14 cellular contexts compared by ENCODE assay signal in genomic region chr1:38076038-38076437, GRCh38. TPM values are rescaled to one million over a fixed set of nuclear protein-coding genes. Genes with fewer than 3 reads are reported as not detected.
DNase-seq lines count a peak whose midpoint lies in the region; ATAC-seq, FAIRE-seq and TF ChIP-seq lines count a peak whose summit lies in the region.
"Had no signal": no experiment of that assay in that cellular context is flagged by ENCODE, and none has a peak within 500 bp of the region (broad histone marks: within the 10 kb centered on the region; RNA-seq: fewer than 3 reads in every experiment).

No MANE protein-coding gene starts in this region.

- H3K9me2 ChIP-seq in OCI-LY7 (ENCODE audit: insufficient read depth, low read length), result no peaks in the 10 kb centered on the region

- H3K27me3 ChIP-seq in H7 (ENCODE audit: control insufficient read depth, insufficient read depth, low read length), result no peaks in the 10 kb centered on the region; the same call in 1 of the 2 replicates
- no peaks in the 10 kb centered on the region for H3K27me3 ChIP-seq in H1 (replicated peaks in 1 of 4; ENCODE audit: control insufficient read depth in 3 of 4, extremely low read depth in 1 of 4, insufficient read depth in 3 of 4, low read length in 3 of 4)

- H3K79me2 ChIP-seq in OCI-LY7 (ENCODE audit: insufficient read depth, low read depth, low read length), result no peaks in the 10 kb centered on the region
- H3K79me2 ChIP-seq in H1 (ENCODE audit: control insufficient read depth in 1 of 2, insufficient read depth in 2 of 2, low read length in 2 of 2), result no peaks in the 10 kb centered on the region

- H2AK5ac ChIP-seq in H1 (ENCODE audit: low read depth, low read length), result no peak overlapping the region

- POLR2A ChIA-PET in OCI-LY7 (lab: Charles Lee) (no interaction called here), H1 (lab: Charles Lee; ENCODE audit: partially characterized antibody) (interaction anchor here (1.0 to 2.0 kb wide), 8 partner anchors 9 to 29 kb away, joined by 3 to 7 read pairs (median 3); partner anchors contain the start of gene POU3F1)

- TF ChIP-seq CTCF in OCI-LY7 (conservative IDR thresholded peaks at IDR 0.05; ENCODE audit: low read length), result no peak
- TF ChIP-seq CTCF in H1 (IDR thresholded peaks at IDR 0.05; ENCODE audit: control extremely low read depth in 1 of 3, insufficient read depth in 1 of 3, low read depth in 1 of 3, low read length in 3 of 3), result no peak

- H3K4me2 ChIP-seq in OCI-LY7 (ENCODE audit: low read length) (no peak overlapping the region), H1 (ENCODE audit: insufficient read depth in 1 of 2, low read depth in 2 of 2, low read length in 2 of 2) (peak overlapping the region in 1 of 2 experiments; percentile 40; a peak in 1 of 4 replicates)

- H3K9me3 ChIP-seq in OCI-LY7 (ENCODE audit: low read length) (no peaks in the 10 kb centered on the region), H1 (ENCODE audit: insufficient read depth in 2 of 2, low read depth in 1 of 2, low read length in 1 of 2) (no peaks in the 10 kb centered on the region)

- no peak overlapping the region for H3K9ac ChIP-seq in H1 (replicated peaks in 1 of 4; ENCODE audit: extremely low read depth in 1 of 4, low read depth in 3 of 4, low read length in 3 of 4)

- peak; percentile 83 for FAIRE-seq in H1 (lab: Jason Lieb, UNC)
- FAIRE-seq: HTR-8/SVneo had no signal

- no peak for ATAC-seq in GM21381 (IDR thresholded peaks at IDR 0.05; ENCODE audit: unreplicated experiment)
- no peak for ATAC-seq in GM18873 (IDR thresholded peaks at IDR 0.05; ENCODE audit: low FRiP score, unreplicated experiment)

- 63% methylated on average over 6 of the region's 6 CpGs; no CpG with 5 or more reads in 1 of the 2 experiments for WGBS in H1 (ENCODE audit: extremely low coverage in 1 of 2, insufficient coverage in 1 of 2, insufficient read length in 1 of 2, insufficient replicate concordance in 2 of 2, low coverage in 1 of 2, low lambda C conversion rate in 2 of 2, missing lambda C conversion rate in 1 of 2), 2 experiments

- no peak overlapping the region for H2BK120ac ChIP-seq in H1 (replicated peaks; ENCODE audit: low read depth, low read length)

- H2AFZ ChIP-seq in OCI-LY7 (ENCODE audit: low read length), result no peak overlapping the region
- H2AFZ ChIP-seq in H1 (ENCODE audit: low read length), result no peak overlapping the region

- CTCF ChIA-PET in OCI-LY7 (lab: Charles Lee; ENCODE audit: unreplicated experiment), result interaction anchor here (0.6 kb wide), 1 partner anchor 626 kb away, joined by 7 read pairs; no protein-coding TSS in a partner anchor
- CTCF ChIA-PET in H1 (lab: Charles Lee; ENCODE audit: partially characterized antibody), result interaction anchor here (0.8 to 11.2 kb wide), 7 partner anchors 9 to 465 kb away, joined by 3 to 212 read pairs (median 5); partner anchors contain the start of gene POU3F1

- no peaks in the 10 kb centered on the region; the same call in 1 of the 2 replicates for H3K79me1 ChIP-seq in H1 (ENCODE audit: low read depth, low read length)

- no peak overlapping the region for H4K91ac ChIP-seq in H1 (replicated peaks; ENCODE audit: insufficient read length, low read length)

- no peak overlapping the region for H3K23ac ChIP-seq in H1 (ENCODE audit: insufficient read length)

- no peaks in the 10 kb centered on the region for H3K4me1 ChIP-seq in OCI-LY7 (ENCODE audit: insufficient read depth, low read length, poor library complexity, severe bottlenecking)
- H3K4me1 ChIP-seq in H1 (replicated peaks in 1 of 4; ENCODE audit: control insufficient read depth in 3 of 4, insufficient read depth in 4 of 4, low read length in 3 of 4), result peaks cover 4 to 15% (median 11%) of the 10 kb centered on the region in 4 experiments

- no peak overlapping the region for H4K8ac ChIP-seq in H1 (ENCODE audit: extremely low read depth, insufficient read depth, low read length)

- H3K27ac ChIP-seq in OCI-LY7 (ENCODE audit: low read depth, low read length, poor library complexity, severe bottlenecking) (no peak overlapping the region), H1 (ENCODE audit: low read depth, low read length) (no peak overlapping the region), substantia nigra (ENCODE audit: low read depth, low read length, poor library complexity, severe bottlenecking) (no peak overlapping the region)

- no peak overlapping the region for H2BK12ac ChIP-seq in H1 (ENCODE audit: low read depth, low read length)

- H3K4me3 ChIP-seq in H7 (ENCODE audit: insufficient read depth, low read depth, low read length) (no peak overlapping the region), OCI-LY7 (ENCODE audit: low read depth, low read length, poor library complexity, severe bottlenecking) (no peak overlapping the region), H1 (ENCODE audit: extremely low read depth in 1 of 4, insufficient read depth in 2 of 4, low read depth in 3 of 4, low read length in 4 of 4) (no peak overlapping the region)

- H2BK20ac ChIP-seq in H1 (ENCODE audit: low read length), result no peak overlapping the region

- no peak overlapping the region for H2BK15ac ChIP-seq in H1 (ENCODE audit: low read length)

- H3K23me2 ChIP-seq in H1 (ENCODE audit: low read depth, low read length), result no peaks in the 10 kb centered on the region; the same call in 1 of the 2 replicates

- H3K18ac ChIP-seq in H1 (ENCODE audit: extremely low read depth, low read length), result no peak overlapping the region

- H3K4ac ChIP-seq in H1 (replicated peaks; ENCODE audit: insufficient read length, low read depth, low read length), result no peak overlapping the region

- no peak overlapping the region for H3K14ac ChIP-seq in H1 (ENCODE audit: insufficient read length)

- H3K36me3 ChIP-seq in H7 (replicated peaks; ENCODE audit: control insufficient read depth, insufficient read depth, low read length), result no peaks in the 10 kb centered on the region
- no peaks in the 10 kb centered on the region for H3K36me3 ChIP-seq in OCI-LY7 (ENCODE audit: insufficient read depth, low read length)
- H3K36me3 ChIP-seq in H1 (ENCODE audit: control insufficient read depth in 2 of 4, insufficient read depth in 4 of 4, low read length in 3 of 4), result no peaks in the 10 kb centered on the region

- TF ChIP-seq POLR2A in H1 (IDR thresholded peaks at IDR 0.05; ENCODE audit: control extremely low read depth in 1 of 2, low read depth in 2 of 2, low read length in 2 of 2), result no peak

- intact Hi-C loops in OCI-LY7 (cut with micrococcal nuclease; ENCODE audit: unreplicated experiment), result no loop called here

- BruUV-seq in OCI-LY7 (replicated peaks; lab: Mats Ljungman, UMichigan), result no TSS peak

- TF ChIP-seq RAD21 in H1 (IDR thresholded peaks at IDR 0.05 in 1 of 2, conservative IDR thresholded peaks at IDR 0.05 in 1 of 2; ENCODE audit: low read depth in 2 of 2, low read length in 2 of 2), result peak; percentile 20 to 30; a peak in 1 of 4 replicates

- H4K20me1 ChIP-seq in OCI-LY7 (ENCODE audit: insufficient read depth, low read length), result no peaks in the 10 kb centered on the region
- H4K20me1 ChIP-seq in H1 (replicated peaks in 1 of 2; ENCODE audit: control insufficient read depth in 1 of 2, insufficient read depth in 2 of 2, low read length in 2 of 2), result peaks cover 0 to 5% of the 10 kb centered on the region in 2 experiments

- no peak for TF ChIP-seq EP300 in H1 (IDR thresholded peaks at IDR 0.05; ENCODE audit: borderline replicate concordance in 1 of 2, low read depth in 2 of 2, low read length in 2 of 2)

- no peak overlapping the region for H3K56ac ChIP-seq in H1 (replicated peaks; ENCODE audit: insufficient read length, low read depth, low read length)

- no peak overlapping the region for H2BK5ac ChIP-seq in H1 (ENCODE audit: low read depth, low read length)

- DNase-seq in H7 (peak; percentile 88), OCI-LY7 (ENCODE audit: low spot score) (peak; percentile 4), H1 (ENCODE audit: low read depth in 1 of 2, low spot score in 2 of 2) (peak in 1 of 2 experiments; percentile 84), myocyte (ENCODE audit: low read depth) (peak; percentile 55), substantia nigra (lab: John Stamatoyannopoulos, UW) (no peak), NCI-H510A (lab: John Stamatoyannopoulos, UW) (no peak)
- DNase-seq: activated CD4-positive, alpha-beta T cell treated with anti-CD3 and anti-CD28 coated beads for 4 hours; activated naive CD4-positive, alpha-beta T cell treated with anti-CD3 and anti-CD28 coated beads for 36 hours; NCI-H2029; SHP77 treated with DMSO at 0.1 percent for 48 hours; stimulated activated CD4-positive, alpha-beta T cell treated with anti-CD3 and anti-CD28 coated beads, Interleukin-12 subunit alpha, Interleukin-12 subunit beta, amount 100 ng/mL, for 4 hours had no signal

- no peak overlapping the region for H4K5ac ChIP-seq in H1 (ENCODE audit: insufficient read length, low read depth, low read length)

TF ChIP-seq in H1, 55 proteins besides CTCF, POLR2A, EP300 and RAD21 (continues in another document):
- TF ChIP-seq EZH2 (IDR thresholded peaks at IDR 0.05; ENCODE audit: low read depth, low read length, severe bottlenecking), result no peak
- peak; percentile 95 for TF ChIP-seq SIN3A (conservative IDR thresholded peaks at IDR 0.05 in 1 of 2, IDR thresholded peaks at IDR 0.05 in 1 of 2; ENCODE audit: low read depth in 1 of 2, low read length in 2 of 2)
- TF ChIP-seq CBX8 (IDR thresholded peaks at IDR 0.05; ENCODE audit: borderline replicate concordance, low read depth, low read length), result no peak
- peak in 1 of 2 experiments; percentile 83; a peak in 1 of 4 replicates for TF ChIP-seq HDAC2 (IDR thresholded peaks at IDR 0.05; ENCODE audit: borderline replicate concordance in 1 of 2, low read depth in 2 of 2, low read length in 2 of 2)

RNA-seq across cellular contexts. Expression of gene POU3F1, which starts 29.4 kb away (rescaled TPM):
- total RNA-seq in H7 (2014; rRNA removed; shearing (Covaris generic)), result 2.9 and 4.8 TPM in 2 replicates
- 0.08 and 0.13 TPM in 2 replicates for total RNA-seq in OCI-LY7 (2014; rRNA removed; shearing (Covaris generic))
- not detected in 2 replicates for total RNA-seq in OCI-LY7 (2022)
- total RNA-seq in H1 (2021; fragmentation: NEBNext Ultra II Directional; extraction: Animal tissue kit (Norgen Biotek cat#: 25700)), result 10.8 and 11.6 TPM in 2 replicates
- polyA plus RNA-seq in H1 (2011; rRNA removed), result 4.2 and 7.1 TPM in 2 replicates
- 3.5 TPM for polyA plus RNA-seq in H1 (2011; cell fraction: cytosol; rRNA removed)
- polyA plus RNA-seq in H1 (2011; cell fraction: nucleus; rRNA removed), result 4.9 TPM
- polyA plus RNA-seq in H1 (2012, experiment 1 of 2), result 4.0 to 6.8 TPM (median 6.4 TPM) in 4 replicates
- polyA plus RNA-seq in H1 (2012, experiment 2 of 2), result 4.1 TPM
- polyA plus RNA-seq in H1 (2013, experiment 1 of 2), result 15.0 TPM
- 15.5 TPM for polyA plus RNA-seq in H1 (2013, experiment 2 of 2)
- polyA minus RNA-seq in H1 (2011; rRNA and poly(A)+ RNA removed), result 0.95 and 1.5 TPM in 2 replicates
- polyA minus RNA-seq in H1 (2011; cell fraction: cytosol; rRNA and poly(A)+ RNA removed), result 6.5 TPM
- 7.7 TPM for polyA minus RNA-seq in H1 (2011; cell fraction: nucleus; rRNA and poly(A)+ RNA removed)
- 0.21 and 0.52 TPM in 2 replicates for total RNA-seq in myocyte
- polyA plus RNA-seq in myocyte (2012), result 0.35 TPM
- total RNA-seq: activated naive CD4-positive, alpha-beta T cell treated with anti-CD3 and anti-CD28 coated beads for 36 hours had no signal

Comparison
In these comparisons a context has a peak if more than half of its experiments do, and no peak if none do; other contexts are left out.
1. DNase-seq: peak in H7 (single experiment), OCI-LY7 (single experiment) and myocyte (single experiment); none in substantia nigra (0 of 49) and NCI-H510A (single experiment).